ENCODE assay signal across 19 cellular contexts in the genomic region with DNA sequence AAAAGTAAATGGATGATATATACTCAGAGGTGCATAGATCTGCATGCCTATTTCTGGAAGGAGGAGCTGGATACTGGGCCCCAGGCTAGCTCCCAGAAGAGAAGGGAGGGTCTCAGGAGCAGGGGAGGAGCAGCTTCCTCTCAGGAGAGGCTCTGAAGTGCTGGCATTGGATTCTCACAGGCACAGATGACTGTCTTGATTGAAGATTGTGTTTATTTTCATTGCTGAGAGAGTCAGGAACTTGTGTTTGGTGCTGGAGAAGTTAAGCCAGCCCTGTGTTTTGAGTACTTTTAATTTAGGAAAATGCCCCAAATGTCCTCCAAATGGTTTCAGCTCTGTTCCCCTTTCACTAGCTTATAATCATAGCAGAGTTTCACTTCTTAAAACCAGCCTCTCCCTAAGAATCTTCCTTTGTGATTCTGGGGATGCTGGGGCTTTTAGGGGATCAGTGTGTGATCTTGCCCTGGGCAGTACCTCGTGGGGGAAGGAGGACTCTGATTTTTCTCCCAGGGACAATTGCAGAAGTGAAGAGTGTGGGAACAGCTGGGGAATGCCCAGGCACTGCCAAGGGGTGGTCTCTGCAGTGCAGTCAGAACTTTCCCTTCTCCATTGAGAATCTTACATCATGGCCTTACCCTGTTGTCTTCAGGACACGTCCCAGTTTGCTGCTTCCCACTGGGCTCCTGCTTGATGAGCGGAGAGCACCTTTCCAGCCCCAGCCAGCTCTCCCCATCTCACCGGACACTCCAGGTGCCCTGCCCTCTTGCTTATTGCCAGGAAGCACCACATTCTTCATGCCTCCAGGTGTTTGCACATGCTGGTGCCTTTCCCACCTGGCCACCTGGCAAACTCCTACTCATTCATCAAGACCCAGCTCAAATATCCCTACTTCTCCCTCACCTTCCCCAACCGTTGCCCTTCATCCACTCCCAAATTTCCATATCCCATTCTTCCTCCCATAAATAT.
DNase-seq lines count a peak whose midpoint lies in the region; ATAC-seq, FAIRE-seq and TF ChIP-seq lines count a peak whose summit lies in the region.
"Had no signal": no experiment of that assay in that cellular context is flagged by ENCODE, and none has a peak within 500 bp of the region (broad histone marks: within the 10 kb centered on the region; RNA-seq: fewer than 3 reads in every experiment).

No MANE protein-coding gene starts in this region.

- H3K27me3 ChIP-seq in AG04450 (ENCODE audit: control insufficient read depth, insufficient read depth, low read length), result no peaks in the 10 kb centered on the region
- H3K27me3 ChIP-seq: breast epithelium, gastroesophageal sphincter, testis had no signal

- peaks cover 8% of the 10 kb centered on the region for H3K4me1 ChIP-seq in mesodermal cell (ENCODE audit: control insufficient read depth, insufficient read depth, low read length, poor library complexity, severe bottlenecking)
- H3K4me1 ChIP-seq: breast epithelium had no signal

- H3K27ac ChIP-seq in AG04450 (ENCODE audit: low read depth, low read length), result peak overlapping the region; percentile 12
- H3K27ac ChIP-seq in mesodermal cell (ENCODE audit: low read depth, low read length, severe bottlenecking), result peak overlapping the region; percentile 10
- H3K27ac ChIP-seq: breast epithelium, epithelial cell of prostate, gastroesophageal sphincter, RWPE1, testis had no signal

- H3K27ac Mint-ChIP-seq in activated B cell treated with CpG ODN at 0.5 μM for 24 hours, result no peak overlapping the region
- H3K27ac Mint-ChIP-seq: CD8-positive, alpha-beta T cell had no signal

- H3K4me1 Mint-ChIP-seq in activated B cell treated with CpG ODN at 0.5 μM for 24 hours, result peaks cover 2% of the 10 kb centered on the region

- POLR2A ChIA-PET in AG04450 (lab: Yijun Ruan, JAX), result interaction anchor here (0.7 kb wide), 1 partner anchor 192 kb away, joined by 3 read pairs; no protein-coding TSS in a partner anchor
- POLR2A ChIA-PET in activated B cell treated with CpG ODN at 0.5 μM for 24 hours (lab: Charles Lee), result no interaction called here

- H3K4me3 Mint-ChIP-seq in activated B cell treated with CpG ODN at 0.5 μM for 24 hours, result no peak overlapping the region
- H3K4me3 Mint-ChIP-seq: CD8-positive, alpha-beta T cell had no signal

- H3K4me3 ChIP-seq in AG04450 (ENCODE audit: low read depth, low read length) (no peak overlapping the region), mesodermal cell (ENCODE audit: extremely low read depth, insufficient read depth, low read length, poor library complexity, severe bottlenecking) (no peak overlapping the region)
- H3K4me3 ChIP-seq: breast epithelium, gastroesophageal sphincter, testis had no signal

- no peak for TF ChIP-seq CTCF in AG04450 (IDR thresholded peaks at IDR 0.05; ENCODE audit: low read depth, low read length)
- no peak for TF ChIP-seq CTCF in activated B cell treated with CpG ODN at 0.5 μM for 24 hours (IDR thresholded peaks at IDR 0.05)

- WGBS in mesodermal cell (ENCODE audit: insufficient coverage in 2 of 2), 2 experiments, result 65 to 85% methylated on average over 5 of the region's 5 CpGs

- no peaks in the 10 kb centered on the region for H3K36me3 Mint-ChIP-seq in activated B cell treated with CpG ODN at 0.5 μM for 24 hours (ENCODE audit: low read depth)
- H3K36me3 Mint-ChIP-seq: CD8-positive, alpha-beta T cell had no signal

- intact Hi-C loops in activated B cell treated with CpG ODN at 0.5 μM for 24 hours (cut with micrococcal nuclease), result no loop called here

- no peaks in the 10 kb centered on the region for H3K36me3 ChIP-seq in mesodermal cell (ENCODE audit: control insufficient read depth, insufficient read depth, low read length)
- H3K36me3 ChIP-seq: breast epithelium, gastroesophageal sphincter had no signal

- H3K9me3 ChIP-seq in AG04450 (ENCODE audit: control insufficient read depth, insufficient read depth, low read length) (no peaks in the 10 kb centered on the region), mesodermal cell (ENCODE audit: control insufficient read depth, low read length) (no peaks in the 10 kb centered on the region)
- H3K9me3 ChIP-seq: breast epithelium, gastroesophageal sphincter, testis had no signal

- peaks cover 2% of the 10 kb centered on the region for H3K27me3 Mint-ChIP-seq in activated B cell treated with CpG ODN at 0.5 μM for 24 hours

- TF ChIP-seq POLR2A in GM12891 (IDR thresholded peaks at IDR 0.05; ENCODE audit: low read depth, low read length), result no peak

- no peaks in the 10 kb centered on the region for H3K9me3 Mint-ChIP-seq in activated B cell treated with CpG ODN at 0.5 μM for 24 hours
- H3K9me3 Mint-ChIP-seq: CD8-positive, alpha-beta T cell had no signal

- no peak for DNase-seq in AG04450 (ENCODE audit: low read depth, low spot score)
- no peak for DNase-seq in GM12891 (ENCODE audit: insufficient read length, low spot score)
- DNase-seq in activated B cell treated with CpG ODN at 0.5 μM for 24 hours, result peak; percentile 11
- no peak for DNase-seq in NCI-H1436 (lab: John Stamatoyannopoulos, UW)
- DNase-seq: activated CD4-positive, alpha-beta T cell treated with anti-CD3 and anti-CD28 coated beads for 1 hour; DMS79 treated with DMSO at 0.1 percent for 48 hours; left cardiac atrium; NCI-H146; T1000 had no signal

- no peak for FAIRE-seq in GM12891 (lab: Jason Lieb, UNC)

- no peak for ATAC-seq in activated B cell treated with CpG ODN at 0.5 μM for 24 hours (ENCODE audit: low read depth)
- no peak for ATAC-seq in HG02981 (IDR thresholded peaks at IDR 0.05; ENCODE audit: unreplicated experiment)
- no peak for ATAC-seq in GM18870 (IDR thresholded peaks at IDR 0.05; ENCODE audit: unreplicated experiment)
- ATAC-seq in GM18520 (IDR thresholded peaks at IDR 0.05; ENCODE audit: unreplicated experiment), result no peak
- ATAC-seq: CD8-positive, alpha-beta T cell; gastroesophageal sphincter; left cardiac atrium had no signal

- CTCF ChIA-PET in AG04450 (lab: Charles Lee), result interaction anchor here (0.8 to 2.6 kb wide), 3 partner anchors 138 to 156 kb away, joined by 3 to 12 read pairs (median 4); no protein-coding TSS in a partner anchor
- CTCF ChIA-PET in activated B cell treated with CpG ODN at 0.5 μM for 24 hours (lab: Charles Lee), result no interaction called here

TF ChIP-seq in GM12891, 5 proteins besides CTCF, POLR2A, EP300 and RAD21:
- no peak for TF ChIP-seq PAX5 (IDR thresholded peaks at IDR 0.05; ENCODE audit: insufficient read depth, low read length, severe bottlenecking)
- no peak for TF ChIP-seq POU2F2 (IDR thresholded peaks at IDR 0.05; ENCODE audit: low read depth, low read length)
- TF ChIP-seq POLR2AphosphoS5 (IDR thresholded peaks at IDR 0.05; ENCODE audit: low read depth, low read length), result no peak
- TF ChIP-seq TAF1 (IDR thresholded peaks at IDR 0.05; ENCODE audit: low read depth, low read length), result no peak
- TF ChIP-seq SPI1 (IDR thresholded peaks at IDR 0.05; ENCODE audit: low read depth, low read length), result peak; percentile 55
